In genomic region chr6:124260337-124260736, GRCh38 we compare ENCODE assay signal across 21 cellular contexts.
DNase-seq lines count a peak whose midpoint lies in the region; ATAC-seq, FAIRE-seq and TF ChIP-seq lines count a peak whose summit lies in the region.
"Had no signal": no experiment of that assay in that cellular context is flagged by ENCODE, and none has a peak within 500 bp of the region (broad histone marks: within the 10 kb centered on the region; RNA-seq: fewer than 3 reads in every experiment).

No MANE protein-coding gene starts in this region.

- CTCF ChIA-PET in WTC11 (lab: Charles Lee) = no interaction called here
- CTCF ChIA-PET in H1 (lab: Charles Lee; ENCODE audit: partially characterized antibody) = no interaction called here

- no peak overlapping the region for H2BK120ac ChIP-seq in H1 (replicated peaks; ENCODE audit: low read depth, low read length)
- H2BK120ac ChIP-seq in mesendoderm (ENCODE audit: low read depth, low read length) = no peak overlapping the region

- intact Hi-C loops in right lobe of liver (cut with DNase I) = no loop called here

- no peak overlapping the region for H2BK5ac ChIP-seq in H1 (ENCODE audit: low read depth, low read length)
- no peak overlapping the region for H2BK5ac ChIP-seq in mesendoderm (ENCODE audit: low read length)

- H3K4me3 ChIP-seq in H1 (ENCODE audit: extremely low read depth in 1 of 4, insufficient read depth in 2 of 4, low read depth in 3 of 4, low read length in 4 of 4) = no peak overlapping the region
- H3K4me3 ChIP-seq in mesendoderm (ENCODE audit: low read length) = no peak overlapping the region
- no peak overlapping the region for H3K4me3 ChIP-seq in right lobe of liver

- no peak overlapping the region for H3K27ac ChIP-seq in H1 (ENCODE audit: low read depth, low read length)
- H3K27ac ChIP-seq in mesendoderm (ENCODE audit: low read depth, low read length) = no peak overlapping the region
- H3K27ac ChIP-seq in right lobe of liver = no peak overlapping the region
- H3K27ac ChIP-seq: 22Rv1 had no signal

- H3K4ac ChIP-seq in H1 (replicated peaks; ENCODE audit: insufficient read length, low read depth, low read length) (no peak overlapping the region), mesendoderm (ENCODE audit: low read depth, low read length) (no peak overlapping the region)

- no peak overlapping the region for H2BK20ac ChIP-seq in H1 (ENCODE audit: low read length)

- peaks cover 9% of the 10 kb centered on the region for H3K4me1 Mint-ChIP-seq in WTC11
- H3K4me1 Mint-ChIP-seq: CD14-positive monocyte had no signal

- FAIRE-seq in H1 (lab: Jason Lieb, UNC) = no peak
- FAIRE-seq: D721Med, GM12892, GM19239, H54, HepG2 had no signal

- DNase-seq in NCI-H82 (lab: John Stamatoyannopoulos, UW) = peak; percentile 33
- DNase-seq in NCI-H82 treated with DMSO at 0.1 percent for 48 hours (lab: John Stamatoyannopoulos, UW; ENCODE audit: unreplicated experiment) = no peak
- DNase-seq in WTC11 (ENCODE audit: low spot score) = no peak
- DNase-seq in H1 (ENCODE audit: low read depth in 1 of 2, low spot score in 2 of 2) = no peak
- DNase-seq in mesendoderm = peak; percentile 36
- DNase-seq in right lobe of liver = no peak
- DNase-seq: CD8-positive, alpha-beta T cell; COR-L47; DMS153; DMS79 treated with DMSO at 0.1 percent for 48 hours; EL; GDM1 had no signal

- H3K4me1 ChIP-seq in H1 (replicated peaks in 1 of 4; ENCODE audit: control insufficient read depth in 3 of 4, insufficient read depth in 4 of 4, low read length in 3 of 4) (no peaks in the 10 kb centered on the region), mesendoderm (ENCODE audit: control insufficient read depth, low read depth, low read length) (no peaks in the 10 kb centered on the region), right lobe of liver (no peaks in the 10 kb centered on the region)

- H2AK5ac ChIP-seq in H1 (ENCODE audit: low read depth, low read length) (no peak overlapping the region), mesendoderm (ENCODE audit: low read length) (no peak overlapping the region)

- H3K79me1 ChIP-seq in H1 (ENCODE audit: low read depth, low read length) (no peaks in the 10 kb centered on the region), mesendoderm (ENCODE audit: low read length) (no peaks in the 10 kb centered on the region)

- no peaks in the 10 kb centered on the region for H3K36me3 Mint-ChIP-seq in WTC11
- H3K36me3 Mint-ChIP-seq: CD14-positive monocyte; CD8-positive, alpha-beta T cell had no signal

- no peak overlapping the region for H2BK12ac ChIP-seq in H1 (ENCODE audit: low read depth, low read length)

- H4K5ac ChIP-seq in H1 (ENCODE audit: insufficient read length, low read depth, low read length) (no peak overlapping the region), mesendoderm (ENCODE audit: low read length) (no peak overlapping the region)

- H3K9me3 ChIP-seq in H1 (ENCODE audit: insufficient read depth in 2 of 2, low read depth in 1 of 2, low read length in 1 of 2) (no peaks in the 10 kb centered on the region), right lobe of liver (no peaks in the 10 kb centered on the region)

- H3K27me3 ChIP-seq in H1 (replicated peaks in 1 of 4; ENCODE audit: control insufficient read depth in 3 of 4, extremely low read depth in 1 of 4, insufficient read depth in 3 of 4, low read length in 3 of 4) (no peaks in the 10 kb centered on the region), mesendoderm (ENCODE audit: insufficient read depth, low read length, poor library complexity) (no peaks in the 10 kb centered on the region), right lobe of liver (no peaks in the 10 kb centered on the region)

- H3K9ac ChIP-seq in H1 (replicated peaks in 1 of 4; ENCODE audit: extremely low read depth in 1 of 4, low read depth in 3 of 4, low read length in 3 of 4) (no peak overlapping the region), mesendoderm (ENCODE audit: low read length) (no peak overlapping the region)

- no peak overlapping the region for H3K23ac ChIP-seq in H1 (ENCODE audit: insufficient read length)
- H3K23ac ChIP-seq in mesendoderm (ENCODE audit: low read length) = no peak overlapping the region

- no peak overlapping the region for H3K4me3 Mint-ChIP-seq in WTC11
- H3K4me3 Mint-ChIP-seq: CD14-positive monocyte; CD8-positive, alpha-beta T cell had no signal

- H3K18ac ChIP-seq in H1 (ENCODE audit: extremely low read depth, low read length) (no peak overlapping the region), mesendoderm (ENCODE audit: low read length) (no peak overlapping the region)

- H3K56ac ChIP-seq in H1 (replicated peaks; ENCODE audit: insufficient read length, low read depth, low read length) (no peak overlapping the region), mesendoderm (ENCODE audit: low read length) (no peak overlapping the region)

- ATAC-seq in WTC11 = peak; percentile 85
- no peak for ATAC-seq in right lobe of liver
- ATAC-seq in HG02852 (IDR thresholded peaks at IDR 0.05; ENCODE audit: unreplicated experiment) = no peak
- no peak for ATAC-seq in HG02981 (IDR thresholded peaks at IDR 0.05; ENCODE audit: unreplicated experiment)
- ATAC-seq: CD8-positive, alpha-beta T cell; HepG2 had no signal

- no peaks in the 10 kb centered on the region for H3K23me2 ChIP-seq in H1 (ENCODE audit: low read depth, low read length)

- H3K9me3 Mint-ChIP-seq in WTC11 = no peaks in the 10 kb centered on the region

- no peak overlapping the region for H4K91ac ChIP-seq in H1 (replicated peaks; ENCODE audit: insufficient read length, low read length)

- no peaks in the 10 kb centered on the region for H3K27me3 Mint-ChIP-seq in WTC11 (ENCODE audit: low read depth)

- H3K79me2 ChIP-seq in H1 (ENCODE audit: control insufficient read depth in 1 of 2, insufficient read depth in 2 of 2, low read length in 2 of 2) (no peaks in the 10 kb centered on the region), mesendoderm (ENCODE audit: control insufficient read depth, insufficient read depth, low read length) (no peaks in the 10 kb centered on the region)

- no peaks in the 10 kb centered on the region for H4K20me1 ChIP-seq in H1 (replicated peaks in 1 of 2; ENCODE audit: control insufficient read depth in 1 of 2, insufficient read depth in 2 of 2, low read length in 2 of 2)

- TF ChIP-seq POLR2A in H1 (IDR thresholded peaks at IDR 0.05; ENCODE audit: control extremely low read depth in 1 of 2, low read depth in 2 of 2, low read length in 2 of 2) (no peak), right lobe of liver (IDR thresholded peaks at IDR 0.05) (no peak)

- H3K4me2 ChIP-seq in H1 (ENCODE audit: insufficient read depth in 1 of 2, low read depth in 2 of 2, low read length in 2 of 2) = no peak overlapping the region
- no peak overlapping the region for H3K4me2 ChIP-seq in mesendoderm (ENCODE audit: low read length)

- no peak overlapping the region for H4K8ac ChIP-seq in H1 (ENCODE audit: extremely low read depth, insufficient read depth, low read length)
- no peak overlapping the region for H4K8ac ChIP-seq in mesendoderm (ENCODE audit: low read depth, low read length)

- H2BK15ac ChIP-seq in H1 (ENCODE audit: low read length) (no peak overlapping the region), mesendoderm (replicated peaks; ENCODE audit: low read depth) (no peak overlapping the region)

- no peak for TF ChIP-seq CTCF in WTC11 (IDR thresholded peaks at IDR 0.05)
- no peak for TF ChIP-seq CTCF in H1 (IDR thresholded peaks at IDR 0.05; ENCODE audit: control extremely low read depth in 1 of 3, insufficient read depth in 1 of 3, low read depth in 1 of 3, low read length in 3 of 3)
- TF ChIP-seq CTCF in right lobe of liver (IDR thresholded peaks at IDR 0.05) = no peak

- H3K36me3 ChIP-seq in H1 (ENCODE audit: control insufficient read depth in 2 of 4, insufficient read depth in 4 of 4, low read length in 3 of 4) (no peaks in the 10 kb centered on the region), mesendoderm (ENCODE audit: control insufficient read depth, insufficient read depth, low read length) (no peaks in the 10 kb centered on the region), right lobe of liver (no peaks in the 10 kb centered on the region)

- no peak for TF ChIP-seq RAD21 in H1 (IDR thresholded peaks at IDR 0.05 in 1 of 2, conservative IDR thresholded peaks at IDR 0.05 in 1 of 2; ENCODE audit: low read depth in 2 of 2, low read length in 2 of 2)

- no peak for TF ChIP-seq EP300 in H1 (IDR thresholded peaks at IDR 0.05; ENCODE audit: borderline replicate concordance in 1 of 2, low read depth in 2 of 2, low read length in 2 of 2)

- no peak overlapping the region for H3K14ac ChIP-seq in H1 (ENCODE audit: insufficient read length)

- H3K27ac Mint-ChIP-seq in WTC11 = no peak overlapping the region
- H3K27ac Mint-ChIP-seq: CD14-positive monocyte; CD8-positive, alpha-beta T cell had no signal

- WGBS in H1 (ENCODE audit: extremely low coverage in 1 of 2, insufficient coverage in 1 of 2, insufficient read length in 1 of 2, insufficient replicate concordance in 2 of 2, low coverage in 1 of 2, low lambda C conversion rate in 2 of 2, missing lambda C conversion rate in 1 of 2), 2 experiments = 50% methylated on average over 1 of the region's 1 CpG; no CpG with 5 or more reads in 1 of the 2 experiments
- no CpG with 5 or more reads among the region's 1 CpG for WGBS in mesendoderm (ENCODE audit: extremely low coverage, insufficient coverage, low lambda C conversion rate)
- WGBS in right lobe of liver (ENCODE audit: insufficient coverage, low coverage, low lambda C conversion rate, missing lambda C conversion rate) = 33% methylated on average over 1 of the region's 1 CpG

- POLR2A ChIA-PET in WTC11 (lab: Charles Lee) = interaction anchor here (0.8 kb wide), 1 partner anchor 248 kb away, joined by 3 read pairs; no protein-coding TSS in a partner anchor
- POLR2A ChIA-PET in H1 (lab: Charles Lee; ENCODE audit: partially characterized antibody) = no interaction called here

- no peak overlapping the region for H2AFZ ChIP-seq in H1 (ENCODE audit: low read length)

TF ChIP-seq in WTC11, 78 proteins besides CTCF, POLR2A, EP300 and RAD21 (continues in another document):
- no peak for TF ChIP-seq ATF1 (CRISPR knock-in tag; IDR thresholded peaks at IDR 0.05)

TF ChIP-seq in H1, 55 proteins besides CTCF, POLR2A, EP300 and RAD21:
- TF ChIP-seq MAFK (IDR thresholded peaks at IDR 0.05; ENCODE audit: low read depth, low read length) (0 out of 2 replicates have a peak, but pooled peaks have one; percentile 7), HDAC6 (IDR thresholded peaks at IDR 0.05; ENCODE audit: low read depth, low read length) (no peak)

Comparison
In these comparisons a context has a peak if more than half of its experiments do, and no peak if none do; other contexts are left out.
1. DNase-seq: peak in NCI-H82 (single experiment) and mesendoderm (single experiment); none in NCI-H82 treated with DMSO at 0.1 percent for 48 hours (single experiment), WTC11 (single experiment), H1 (0 of 2) and right lobe of liver (0 of 3).